Comparison of ENCODE assay signal across 8 cellular contexts in the genomic region with DNA sequence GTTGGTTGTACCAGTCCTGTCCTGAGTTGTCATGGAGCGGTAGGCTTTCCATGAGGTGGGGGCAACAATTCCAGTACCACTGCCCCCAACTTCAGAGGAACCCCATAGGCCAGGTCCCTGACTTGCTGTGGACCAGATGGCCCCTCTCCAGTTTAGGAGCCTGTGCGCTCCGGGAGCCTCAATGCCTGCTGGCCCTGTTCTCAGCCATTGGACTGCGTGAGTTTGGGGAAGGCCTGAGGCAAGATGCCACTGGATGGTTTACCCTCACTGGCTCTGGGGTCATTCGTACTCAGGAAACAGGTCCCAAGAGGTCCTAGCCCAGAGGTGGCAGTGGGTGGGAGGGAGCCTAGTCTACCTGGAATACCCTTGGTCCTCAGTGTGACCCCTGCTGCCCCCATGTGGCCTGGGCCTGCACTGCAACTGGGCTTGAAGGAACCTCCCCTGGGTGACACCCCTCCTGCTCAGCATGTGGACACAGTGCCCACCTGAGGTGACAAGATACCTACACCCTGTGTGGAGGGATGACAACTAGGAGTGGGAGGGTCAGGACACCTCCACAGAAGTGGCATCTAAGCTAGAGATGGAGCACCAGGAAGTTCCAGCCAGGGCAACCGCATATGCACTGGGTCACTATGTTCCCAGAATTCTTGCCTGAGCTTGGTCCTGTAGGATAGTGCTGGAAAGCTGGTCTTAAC.
A peak's percentile ranks its signal among the peaks of the same experiment; 100 is the strongest.
DNase-seq lines count a peak whose midpoint lies in the region; ATAC-seq lines count a peak whose summit lies in the region.

No MANE protein-coding gene starts in this region.

- peak; percentile 65 for ATAC-seq in GM18909 (IDR thresholded peaks at IDR 0.05; ENCODE audit: poor library complexity, unreplicated experiment)
- no peak for ATAC-seq in HG02938 (IDR thresholded peaks at IDR 0.05; ENCODE audit: unreplicated experiment)

- DNase-seq in AG08396 (ENCODE audit: low spot score) (peak; percentile 80), NCI-H1105 (lab: John Stamatoyannopoulos, UW) (peak; percentile 71), T-helper 9 cell (peak; percentile 91), anterior cingulate cortex (lab: John Stamatoyannopoulos, UW) (peak in 57 of 58 donors; percentile 10 to 89 (median 59)), hypothalamus (lab: John Stamatoyannopoulos, UW) (peak in 50 of 51 donors; percentile 19 to 90 (median 59))
- peak; percentile 92 for DNase-seq in stimulated activated CD4-positive, alpha-beta T cell treated with anti-CD3 and anti-CD28 coated beads, Interleukin-15, amount 100 ng/mL, for 24 hours
